ENCODE assay signal across 9 cellular contexts in genomic region chr10:86017841-86018734, GRCh38.
DNase-seq lines count a peak whose midpoint lies in the region; ATAC-seq and TF ChIP-seq lines count a peak whose summit lies in the region.
"Had no signal": no experiment of that assay in that cellular context is flagged by ENCODE, and none has a peak within 500 bp of the region (broad histone marks: within the 10 kb centered on the region; RNA-seq: fewer than 3 reads in every experiment).

No MANE protein-coding gene starts in this region.

- 33 to 49% (median 36%) methylated on average over 13 of the region's 13 CpGs for WGBS in psoas muscle, 3 donors

- no peaks in the 10 kb centered on the region for H3K9me3 ChIP-seq in psoas muscle
- no peaks in the 10 kb centered on the region for H3K9me3 ChIP-seq in vagina

- intact Hi-C loops in psoas muscle (cut with DNase I) (no loop called here), vagina (cut with DNase I) (no loop called here)

- H3K36me3 ChIP-seq in psoas muscle (ENCODE audit: insufficient read depth in 1 of 2, low read depth in 1 of 2) (no peaks in the 10 kb centered on the region), vagina (no peaks in the 10 kb centered on the region)

- no peak for TF ChIP-seq CTCF in psoas muscle (IDR thresholded peaks at IDR 0.05)
- TF ChIP-seq CTCF in vagina (IDR thresholded peaks at IDR 0.05): no peak

- H3K4me3 ChIP-seq in psoas muscle (no peak overlapping the region), vagina (no peak overlapping the region)

- TF ChIP-seq POLR2A in vagina (IDR thresholded peaks at IDR 0.05): no peak

- H3K27ac ChIP-seq in psoas muscle (no peak overlapping the region), vagina (no peak overlapping the region)
- H3K27ac ChIP-seq: parathyroid adenoma had no signal

- H3K27me3 ChIP-seq in psoas muscle (ENCODE audit: insufficient read depth in 3 of 3, low read length in 2 of 3) (no peaks in the 10 kb centered on the region), vagina (no peaks in the 10 kb centered on the region)

- peak; percentile 80 for ATAC-seq in HG03432 (IDR thresholded peaks at IDR 0.05; ENCODE audit: unreplicated experiment)
- peak; percentile 50 to 85 (median 59) for ATAC-seq in psoas muscle

- DNase-seq in NCI-H1417 (lab: John Stamatoyannopoulos, UW) (peak in 2 of 3 experiments; percentile 44 to 61), NCI-H1417 treated with DMSO at 0.1 percent for 48 hours (lab: John Stamatoyannopoulos, UW) (no peak), NCI-H82 (lab: John Stamatoyannopoulos, UW) (peak; percentile 80), psoas muscle (no peak), NOMO-1 treated with dmso at 0.1 percent for 144 hours (lab: John Stamatoyannopoulos, UW; ENCODE audit: unreplicated experiment) (no peak), vagina (ENCODE audit: extremely low spot score in 2 of 2) (no peak), NCI-H2227 treated with DMSO at 0.1 percent for 48 hours (lab: John Stamatoyannopoulos, UW) (no peak)

- H3K4me1 ChIP-seq in psoas muscle (peaks cover 17% of the 10 kb centered on the region), vagina (no peaks in the 10 kb centered on the region)
- H3K4me1 ChIP-seq: parathyroid adenoma had no signal

Comparison
In these comparisons a context has a peak if more than half of its experiments do, and no peak if none do; other contexts are left out.
1. DNase-seq: peak in NCI-H1417 (2 of 3) and NCI-H82 (single experiment); none in NCI-H1417 treated with DMSO at 0.1 percent for 48 hours (single experiment), psoas muscle (0 of 2), NOMO-1 treated with dmso at 0.1 percent for 144 hours (single experiment), vagina (0 of 2) and NCI-H2227 treated with DMSO at 0.1 percent for 48 hours (single experiment).